12 cellular contexts compared by ENCODE assay signal in genomic region chr18:59994357-59994756, GRCh38.
DNase-seq lines count a peak whose midpoint lies in the region; ATAC-seq, FAIRE-seq and TF ChIP-seq lines count a peak whose summit lies in the region.
"Had no signal": no experiment of that assay in that cellular context is flagged by ENCODE, and none has a peak within 500 bp of the region (broad histone marks: within the 10 kb centered on the region; RNA-seq: fewer than 3 reads in every experiment).

No MANE protein-coding gene starts in this region.

- H3K9me3 ChIP-seq in A549, result no peaks in the 10 kb centered on the region

- no peak overlapping the region for H3K27ac Mint-ChIP-seq in WTC11
- H3K27ac Mint-ChIP-seq: activated CD4-positive, alpha-beta T cell treated with anti-CD3 and anti-CD28 coated beads, Interleukin-2, amount 10 ng/mL, durations not matched to agents 7 days and 5 days had no signal

- H3K27me3 Mint-ChIP-seq in WTC11 (ENCODE audit: low read depth), result no peaks in the 10 kb centered on the region

- no peak overlapping the region for H3K4me3 ChIP-seq in A549

- 0 out of 3 replicates have a peak, but pooled peaks have one; percentile 7 for TF ChIP-seq CTCF in A549 (IDR thresholded peaks at IDR 0.05)
- no peak for TF ChIP-seq CTCF in WTC11 (IDR thresholded peaks at IDR 0.05)
- TF ChIP-seq CTCF in GM10248 (IDR thresholded peaks at IDR 0.05; ENCODE audit: control extremely low read depth, extremely low read depth, low read depth, missing control alignments), result no peak

- H3K4me2 ChIP-seq in A549, result no peak overlapping the region

- H3K4me1 Mint-ChIP-seq in WTC11, result no peaks in the 10 kb centered on the region
- H3K4me1 Mint-ChIP-seq: activated CD4-positive, alpha-beta T cell treated with anti-CD3 and anti-CD28 coated beads, Interleukin-2, amount 10 ng/mL, durations not matched to agents 7 days and 5 days had no signal

- peak in 1 of 2 experiments; percentile 54; a peak in 1 of 6 replicates for ATAC-seq in A549
- ATAC-seq in GM18858 (IDR thresholded peaks at IDR 0.05; ENCODE audit: unreplicated experiment), result peak; percentile 73
- ATAC-seq in HG03378 (IDR thresholded peaks at IDR 0.05; ENCODE audit: unreplicated experiment), result peak; percentile 73
- peak; percentile 77 for ATAC-seq in WTC11
- ATAC-seq in GM18519 (IDR thresholded peaks at IDR 0.05; ENCODE audit: low FRiP score, unreplicated experiment), result no peak

- TF ChIP-seq POLR2A in A549 (IDR thresholded peaks at IDR 0.05; ENCODE audit: low read length), result no peak

- no peak for TF ChIP-seq RAD21 in A549 (conservative IDR thresholded peaks at IDR 0.05 in 1 of 2, IDR thresholded peaks at IDR 0.05 in 1 of 2)

- no peak for FAIRE-seq in A549 (lab: Jason Lieb, UNC)

- peaks cover 4% of the 10 kb centered on the region; the same call in 1 of the 2 replicates for H3K9me3 Mint-ChIP-seq in WTC11
- H3K9me3 Mint-ChIP-seq: activated CD4-positive, alpha-beta T cell treated with anti-CD3 and anti-CD28 coated beads, Interleukin-2, amount 10 ng/mL, durations not matched to agents 7 days and 5 days had no signal

- no peak for TF ChIP-seq EP300 in A549 (IDR thresholded peaks at IDR 0.05)

- H3K27ac ChIP-seq in A549, result no peak overlapping the region

- WGBS in A549 (ENCODE audit: missing lambda C conversion rate), result 21% methylated on average over 1 of the region's 1 CpG

- CTCF ChIA-PET in A549 (lab: Yijun Ruan, JAX), result interaction anchor here (1.1 to 3.8 kb wide), 4 partner anchors 9 to 556 kb away, joined by 3 to 70 read pairs (median 17); no protein-coding TSS in a partner anchor
- CTCF ChIA-PET in WTC11 (lab: Charles Lee), result interaction anchor here (0.5 to 3.2 kb wide), 18 partner anchors 8 to 566 kb away, joined by 3 to 31 read pairs (median 4); partner anchors contain the start of gene MC4R
- CTCF ChIA-PET in GM10248 (lab: Yijun Ruan, JAX), result interaction anchor here (0.8 to 3.2 kb wide), 9 partner anchors 8 to 569 kb away, joined by 3 to 32 read pairs (median 9); no protein-coding TSS in a partner anchor

- POLR2A ChIA-PET in A549 (lab: Yijun Ruan, JAX) (no interaction called here), WTC11 (lab: Charles Lee) (interaction anchor here (0.6 kb wide), 1 partner anchor 68 kb away, joined by 3 read pairs; no protein-coding TSS in a partner anchor), GM10248 (lab: Yijun Ruan, JAX) (no interaction called here)

- DNase-seq in A549 (ENCODE audit: low read depth in 1 of 2, low spot score in 1 of 2) (peak in 1 of 2 experiments; percentile 11), WTC11 (ENCODE audit: low spot score) (no peak), DMS153 (lab: John Stamatoyannopoulos, UW) (no peak), GM10248 (ENCODE audit: extremely low spot score) (no peak)
- DNase-seq in stimulated activated CD8-positive, alpha-beta memory T cell treated with anti-CD3 and anti-CD28 coated beads, Interleukin-4, amount 100 ng/mL, for 48 hours, result no peak
- DNase-seq: activated CD4-positive, alpha-beta T cell treated with anti-CD3 and anti-CD28 coated beads, Interleukin-2, amount 10 ng/mL, durations not matched to agents 7 days and 5 days; effector CD4-positive, alpha-beta T cell; nucleus accumbens; substantia nigra had no signal

- no peaks in the 10 kb centered on the region for H3K4me1 ChIP-seq in A549

- H3K36me3 Mint-ChIP-seq in WTC11, result no peaks in the 10 kb centered on the region

- no peak overlapping the region for H3K4me3 Mint-ChIP-seq in WTC11
- H3K4me3 Mint-ChIP-seq: activated CD4-positive, alpha-beta T cell treated with anti-CD3 and anti-CD28 coated beads, Interleukin-2, amount 10 ng/mL, durations not matched to agents 7 days and 5 days had no signal

TF ChIP-seq in A549, 52 proteins besides CTCF, POLR2A, EP300 and RAD21:
- TF ChIP-seq ELK1 (IDR thresholded peaks at IDR 0.05; ENCODE audit: low read depth, low read length), result no peak

TF ChIP-seq in WTC11, 78 proteins besides CTCF, POLR2A, EP300 and RAD21:
- TF ChIP-seq SMAD4 (CRISPR knock-in tag; IDR thresholded peaks at IDR 0.05) (no peak), MYBL2 (CRISPR knock-in tag; IDR thresholded peaks at IDR 0.05) (no peak), ZNF232 (CRISPR knock-in tag; IDR thresholded peaks at IDR 0.05) (no peak), USF2 (CRISPR knock-in tag; IDR thresholded peaks at IDR 0.05) (no peak), NFE2L1 (CRISPR knock-in tag; IDR thresholded peaks at IDR 0.05) (no peak), ATF6 (CRISPR knock-in tag; IDR thresholded peaks at IDR 0.05) (no peak), FOXK1 (CRISPR knock-in tag; IDR thresholded peaks at IDR 0.05) (no peak), IRF1 (CRISPR knock-in tag; IDR thresholded peaks at IDR 0.05) (no peak), PRDM15 (CRISPR knock-in tag; IDR thresholded peaks at IDR 0.05) (no peak), JAZF1 (CRISPR knock-in tag; IDR thresholded peaks at IDR 0.05) (no peak), GTF2I (CRISPR knock-in tag; conservative IDR thresholded peaks at IDR 0.05) (no peak), RORB (CRISPR knock-in tag; IDR thresholded peaks at IDR 0.05) (no peak), ERG (CRISPR knock-in tag; IDR thresholded peaks at IDR 0.05) (no peak), CBFB (CRISPR knock-in tag; IDR thresholded peaks at IDR 0.05; ENCODE audit: low read depth) (no peak), HMGA2 (CRISPR knock-in tag; IDR thresholded peaks at IDR 0.05) (no peak)

Comparison
In these comparisons a context has a peak if more than half of its experiments do, and no peak if none do; other contexts are left out.
1. Of the 8 proteins assayed by ChIP-seq in both WTC11 and A549: peak only in WTC11: none; only in A549: CTCF; in both: none; in neither: 7.